Comparison of ENCODE assay signal across 1 cellular context in the genomic region with DNA sequence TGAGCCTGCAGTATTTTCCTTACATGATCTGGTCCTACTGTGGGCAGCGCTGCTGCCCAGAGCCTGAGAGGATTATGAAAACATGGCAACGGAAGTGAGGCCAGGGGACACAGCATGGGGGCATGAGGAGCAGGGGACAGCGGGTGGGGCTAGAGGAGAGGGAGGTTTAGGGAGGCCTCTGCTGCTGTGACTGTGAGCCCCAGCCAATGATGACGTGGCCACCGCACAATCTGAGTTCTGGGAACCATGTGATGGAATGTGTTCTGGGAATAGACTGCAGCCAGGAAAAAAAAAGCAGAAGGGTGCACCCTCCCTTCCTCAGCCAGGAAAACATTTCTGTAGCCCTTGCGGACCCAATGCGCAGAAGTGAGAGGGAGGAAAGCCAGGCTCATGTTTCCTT. TPM values are rescaled to one million over a fixed set of nuclear protein-coding genes. Genes with fewer than 3 reads are reported as not detected.
"Had no signal": no experiment of that assay in that cellular context is flagged by ENCODE, and none has a peak within 500 bp of the region (broad histone marks: within the 10 kb centered on the region; RNA-seq: fewer than 3 reads in every experiment).

No MANE protein-coding gene starts in this region.

RNA-seq across cellular contexts. Expression of a gene that starts 6.3 kb away (rescaled TPM):
- polyA plus RNA-seq: keratinocyte had no signal
